In genomic region chr6:53119772-53120409, GRCh38 we compare ENCODE assay signal across 13 cellular contexts. TPM values are rescaled to one million over a fixed set of nuclear protein-coding genes. Genes with fewer than 3 reads are reported as not detected.
A peak's percentile ranks its signal among the peaks of the same experiment; 100 is the strongest.
DNase-seq lines count a peak whose midpoint lies in the region; ATAC-seq and TF ChIP-seq lines count a peak whose summit lies in the region.
"Had no signal": no experiment of that assay in that cellular context is flagged by ENCODE, and none has a peak within 500 bp of the region (broad histone marks: within the 10 kb centered on the region; RNA-seq: fewer than 3 reads in every experiment).

No MANE protein-coding gene starts in this region.

- H3K27ac ChIP-seq in stomach: no peak overlapping the region
- H3K27ac ChIP-seq: thoracic aorta had no signal

- intact Hi-C loops in stomach (cut with DNase I; ENCODE audit: low total_unique reads): no loop called here

- TF ChIP-seq EP300 in stomach (IDR thresholded peaks at IDR 0.05): no peak

- no peak for TF ChIP-seq CTCF in fibroblast of villous mesenchyme (IDR thresholded peaks at IDR 0.05; ENCODE audit: insufficient read depth, low read depth, low read length)
- TF ChIP-seq CTCF in stomach (IDR thresholded peaks at IDR 0.05): no peak

- WGBS in stomach, 5 donors: 22 to 36% (median 30%) methylated on average over 4 of the region's 4 CpGs

- ATAC-seq in HG03439 (IDR thresholded peaks at IDR 0.05; ENCODE audit: unreplicated experiment) (no peak), HG02981 (IDR thresholded peaks at IDR 0.05; ENCODE audit: unreplicated experiment) (no peak)

- H3K4me3 ChIP-seq in fibroblast of villous mesenchyme (ENCODE audit: low read depth, low read length) (no peak overlapping the region), stomach (no peak overlapping the region)
- H3K4me3 ChIP-seq: thoracic aorta had no signal

- no peaks in the 10 kb centered on the region for H3K9me3 ChIP-seq in stomach
- H3K9me3 ChIP-seq: thoracic aorta had no signal

- H3K27me3 ChIP-seq in stomach: no peaks in the 10 kb centered on the region

- no peak for TF ChIP-seq POLR2A in stomach (IDR thresholded peaks at IDR 0.05)

- DNase-seq in DMS153 (lab: John Stamatoyannopoulos, UW) (peak; percentile 83), DMS153 treated with DMSO at 0.1 percent for 48 hours (lab: John Stamatoyannopoulos, UW; ENCODE audit: unreplicated experiment) (no peak), SHP77 treated with DMSO at 0.1 percent for 48 hours (lab: John Stamatoyannopoulos, UW) (peak; percentile 65), fibroblast of villous mesenchyme (ENCODE audit: low read depth) (peak; percentile 75), stomach (peak; percentile 57), activated gamma-delta T cell (lab: John Stamatoyannopoulos, UW) (no peak)
- DNase-seq: 8988T; activated naive CD8-positive, alpha-beta T cell treated with anti-CD3 and anti-CD28 coated beads for 36 hours; MM.1S had no signal

- H3K4me1 ChIP-seq in stomach: peaks cover 0 to 12% (median 4%) of the 10 kb centered on the region in 4 donors

- H3K36me3 ChIP-seq in stomach: no peaks in the 10 kb centered on the region
- H3K36me3 ChIP-seq: thoracic aorta had no signal

RNA-seq across cellular contexts. Expression of gene GCM1, which starts 28.8 kb away (rescaled TPM):
- total RNA-seq in fibroblast of villous mesenchyme (not detected in 2 replicates), stomach (not detected)
- under 1 TPM in 1 of 3 donors, not detected in 2; 0.05 TPM for polyA plus RNA-seq in stomach
- total RNA-seq: activated naive CD8-positive, alpha-beta T cell treated with anti-CD3 and anti-CD28 coated beads for 36 hours; skeletal muscle tissue; thoracic aorta had no signal

RNA-seq across cellular contexts. Expression of gene FBXO9, which starts 54.7 kb away (rescaled TPM):
- total RNA-seq in fibroblast of villous mesenchyme: 47.0 and 55.3 TPM in 2 replicates
- total RNA-seq in stomach: 100 to 1,000 TPM in 1 of 5 donors, 10 to 100 TPM in 4; 53.1 to 119 (median 67.1) TPM
- 10 to 100 TPM; 33.9 to 45.4 (median 42.2) TPM for polyA plus RNA-seq in stomach

RNA-seq across cellular contexts. Expression of gene CILK1, which starts 58.3 kb away (rescaled TPM):
- total RNA-seq in fibroblast of villous mesenchyme (10.3 and 12.5 TPM in 2 replicates), stomach (10 to 100 TPM in 3 of 5 donors, 1 to 10 TPM in 2; 6.4 to 31.6 (median 18.3) TPM)
- polyA plus RNA-seq in stomach: 10 to 100 TPM in 1 of 3 donors, 1 to 10 TPM in 2; 4.2 to 12.1 (median 7.2) TPM

Comparison
In these comparisons a context has a peak if more than half of its experiments do, and no peak if none do; other contexts are left out.
1. DNase-seq: peak in DMS153 (single experiment), SHP77 treated with DMSO at 0.1 percent for 48 hours (single experiment), fibroblast of villous mesenchyme (single experiment) and stomach (single experiment); none in DMS153 treated with DMSO at 0.1 percent for 48 hours (single experiment) and activated gamma-delta T cell (single experiment).